16 cellular contexts compared by ENCODE assay signal in the genomic region with DNA sequence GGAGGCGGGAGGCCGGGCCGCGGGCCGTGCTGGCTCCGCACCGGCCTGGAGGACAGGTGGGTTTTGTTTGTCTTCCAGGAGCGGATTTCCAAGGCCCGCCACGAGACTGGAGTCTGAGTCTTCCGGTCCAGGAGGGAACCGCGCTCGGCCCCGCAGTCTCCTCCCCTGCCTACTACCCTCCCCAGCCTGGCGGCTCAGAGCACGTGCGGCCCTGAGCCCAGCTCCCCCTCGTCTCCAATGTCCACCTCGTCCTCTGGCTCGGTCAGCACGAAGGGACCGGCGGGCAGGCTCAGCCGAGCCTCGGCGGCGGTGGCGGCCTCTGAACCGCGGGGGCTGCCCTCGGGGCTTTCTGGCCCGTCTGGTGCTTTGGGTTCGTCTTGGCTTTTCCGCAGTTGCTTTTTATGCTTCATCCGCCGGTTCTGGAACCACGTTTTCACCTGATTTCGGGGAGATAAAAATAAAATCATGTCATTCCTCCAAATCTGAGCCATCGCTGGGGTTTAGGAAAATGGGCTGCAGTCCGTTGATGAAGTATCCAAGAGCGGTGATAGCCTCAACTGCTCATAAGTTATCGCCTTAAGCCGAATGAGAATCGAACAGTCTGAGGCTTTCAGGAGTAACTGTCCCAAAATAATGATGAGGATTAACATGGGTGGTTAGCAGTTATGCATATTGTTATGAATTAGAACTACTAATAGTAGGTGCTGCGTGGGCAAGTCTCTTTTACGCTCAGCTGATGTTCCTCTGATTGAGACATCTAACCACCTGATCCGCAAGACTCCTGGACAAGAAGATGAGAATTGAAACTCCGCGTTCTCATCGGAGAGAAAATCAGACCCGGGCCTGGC. TPM values are rescaled to one million over a fixed set of nuclear protein-coding genes. Genes with fewer than 3 reads are reported as not detected.
DNase-seq lines count a peak whose midpoint lies in the region; ATAC-seq and TF ChIP-seq lines count a peak whose summit lies in the region.
"Had no signal": no experiment of that assay in that cellular context is flagged by ENCODE, and none has a peak within 500 bp of the region (broad histone marks: within the 10 kb centered on the region; RNA-seq: fewer than 3 reads in every experiment).

No MANE protein-coding gene starts in this region.

- peaks cover 12% of the 10 kb centered on the region for H3K23me2 ChIP-seq in H9 (ENCODE audit: insufficient read length, low read depth, low read length, poor library complexity, severe bottlenecking)

- no peak overlapping the region for H2BK15ac ChIP-seq in H9 (ENCODE audit: low read depth, low read length)

- H3K27ac Mint-ChIP-seq in T-helper 1 cell treated with Interleukin-12 subunit alpha and Interleukin-12 subunit beta and Interleukin-4 antibody, amounts not matched to agents 30 μg/mL and 1 μg/mL, for 36 hours: peak overlapping the region; percentile 29
- no peak overlapping the region for H3K27ac Mint-ChIP-seq in H9
- H3K27ac Mint-ChIP-seq in endothelial cell (ENCODE audit: unreplicated experiment): no peak overlapping the region
- H3K27ac Mint-ChIP-seq in neural progenitor cell: no peak overlapping the region
- H3K27ac Mint-ChIP-seq in Calu3 (ENCODE audit: unreplicated experiment): no peak overlapping the region

- no peak overlapping the region for H2BK120ac ChIP-seq in H9 (ENCODE audit: low read depth, low read length, poor library complexity, severe bottlenecking)

- H3K4ac ChIP-seq in H9 (ENCODE audit: low read depth, low read length): no peak overlapping the region

- H2AFZ ChIP-seq in H9 (ENCODE audit: low read length) (no peak overlapping the region), neural progenitor cell (replicated peaks) (peak overlapping the region; percentile 98)

- H2AK5ac ChIP-seq in H9 (ENCODE audit: insufficient read length, low read length): no peak overlapping the region

- H3K36me3 Mint-ChIP-seq in T-helper 1 cell treated with Interleukin-12 subunit alpha and Interleukin-12 subunit beta and Interleukin-4 antibody, amounts not matched to agents 30 μg/mL and 1 μg/mL, for 36 hours (ENCODE audit: low read depth): peaks cover 15% of the 10 kb centered on the region
- no peaks in the 10 kb centered on the region; a peak in 1 of 7 replicates for H3K36me3 Mint-ChIP-seq in H9 (ENCODE audit: insufficient read depth in 1 of 3, low read depth in 3 of 3)
- H3K36me3 Mint-ChIP-seq in endothelial cell (ENCODE audit: low read depth, unreplicated experiment): no peaks in the 10 kb centered on the region
- H3K36me3 Mint-ChIP-seq in neural progenitor cell: no peaks in the 10 kb centered on the region
- H3K36me3 Mint-ChIP-seq in Calu3 (ENCODE audit: insufficient read depth, unreplicated experiment): no peaks in the 10 kb centered on the region

- no peak overlapping the region for H3K14ac ChIP-seq in H9 (ENCODE audit: insufficient read depth, low read length)

- no TSS peak for BruUV-seq in Calu3 (replicated peaks; lab: Mats Ljungman, UMichigan)

- no peak overlapping the region for H3K23ac ChIP-seq in H9 (ENCODE audit: insufficient read length, low read depth, low read length)

- ATAC-seq in GM18517 (IDR thresholded peaks at IDR 0.05; ENCODE audit: unreplicated experiment): no peak
- ATAC-seq: left lung had no signal

- H3K9me3 ChIP-seq in H9 (ENCODE audit: control insufficient read depth, low read depth, low read length) (no peaks in the 10 kb centered on the region), neural progenitor cell (ENCODE audit: low read depth) (no peaks in the 10 kb centered on the region)
- H3K9me3 ChIP-seq: esophagus squamous epithelium, HAP-1, left lung had no signal

- intact Hi-C loops in Calu3 (cut with micrococcal nuclease; ENCODE audit: unreplicated experiment): no loop called here

- peaks cover 5% of the 10 kb centered on the region for H3K9me3 Mint-ChIP-seq in T-helper 1 cell treated with Interleukin-12 subunit alpha and Interleukin-12 subunit beta and Interleukin-4 antibody, amounts not matched to agents 30 μg/mL and 1 μg/mL, for 36 hours
- H3K9me3 Mint-ChIP-seq in H9 (peaks cover 5% of the 10 kb centered on the region in 2 experiments), endothelial cell (ENCODE audit: unreplicated experiment) (no peaks in the 10 kb centered on the region), neural progenitor cell (peaks cover 5% of the 10 kb centered on the region), Calu3 (ENCODE audit: low read depth, unreplicated experiment) (no peaks in the 10 kb centered on the region)

- CTCF ChIA-PET in Calu3 (lab: Charles Lee): no interaction called here

- H3K4me2 ChIP-seq in H9 (ENCODE audit: insufficient read depth, insufficient read length, low read length) (peak overlapping the region; percentile 81), neural progenitor cell (peak overlapping the region; percentile 89)

- no peaks in the 10 kb centered on the region for H3K79me1 ChIP-seq in H9 (ENCODE audit: insufficient read depth, low read depth, low read length, poor library complexity, severe bottlenecking)

- DNase-seq in T-helper 1 cell (no peak), H9 (peak; percentile 82), endothelial cell (ENCODE audit: low spot score) (peak; percentile 38), neural progenitor cell (ENCODE audit: low spot score) (peak; percentile 79), NCI-H1436 treated with DMSO at 0.1 percent for 48 hours (lab: John Stamatoyannopoulos, UW) (no peak), Calu3 (no peak)
- DNase-seq: brain microvascular endothelial cell, esophagus squamous epithelium, GDM1, Kasumi-1, left lung, NCI-H226 had no signal

- no peaks in the 10 kb centered on the region for H3K36me3 ChIP-seq in neural progenitor cell
- H3K36me3 ChIP-seq: brain microvascular endothelial cell, esophagus squamous epithelium, HAP-1, left lung had no signal

- H3K4me3 ChIP-seq in neural progenitor cell: peak overlapping the region; percentile 52
- H3K4me3 ChIP-seq: HAP-1, left lung had no signal

- H4K91ac ChIP-seq in H9 (ENCODE audit: insufficient read length, low read depth, low read length): no peak overlapping the region

- H3K4me1 ChIP-seq in H9 (ENCODE audit: insufficient read depth, low read length) (no peaks in the 10 kb centered on the region; the same call in 1 of the 2 replicates), neural progenitor cell (peaks cover 28% of the 10 kb centered on the region)
- H3K4me1 ChIP-seq: HAP-1 had no signal

- H3K9ac ChIP-seq in H9 (ENCODE audit: extremely low read depth, insufficient read length, low read length) (no peak overlapping the region), neural progenitor cell (no peak overlapping the region)

- H3K79me2 ChIP-seq in H9 (ENCODE audit: insufficient read depth, low read length) (no peaks in the 10 kb centered on the region), neural progenitor cell (ENCODE audit: low read depth) (no peaks in the 10 kb centered on the region)

- no peak overlapping the region for H2BK5ac ChIP-seq in H9 (ENCODE audit: insufficient read length, low read length)

- H4K5ac ChIP-seq in H9 (ENCODE audit: insufficient read length, low read depth, low read length): no peak overlapping the region

- H3K27ac ChIP-seq in H9 (ENCODE audit: insufficient read length, low read depth, low read length): no peak overlapping the region
- H3K27ac ChIP-seq in neural progenitor cell: no peak overlapping the region
- H3K27ac ChIP-seq: brain microvascular endothelial cell, esophagus squamous epithelium, left lung had no signal

- H3F3A ChIP-seq in neural progenitor cell (ENCODE audit: low read depth): peaks cover 22% of the 10 kb centered on the region

- no peak for TF ChIP-seq CTCF in H9 (conservative IDR thresholded peaks at IDR 0.05)
- TF ChIP-seq CTCF in endothelial cell (IDR thresholded peaks at IDR 0.05; ENCODE audit: unreplicated experiment): no peak
- no peak for TF ChIP-seq CTCF in neural progenitor cell (IDR thresholded peaks at IDR 0.05)
- no peak for TF ChIP-seq CTCF in Calu3 (IDR thresholded peaks at IDR 0.05; ENCODE audit: unreplicated experiment)

- H3K4me1 Mint-ChIP-seq in T-helper 1 cell treated with Interleukin-12 subunit alpha and Interleukin-12 subunit beta and Interleukin-4 antibody, amounts not matched to agents 30 μg/mL and 1 μg/mL, for 36 hours (ENCODE audit: low read depth): peaks cover 15% of the 10 kb centered on the region
- H3K4me1 Mint-ChIP-seq in H9 (peaks cover 41 to 47% of the 10 kb centered on the region in 2 experiments), endothelial cell (ENCODE audit: unreplicated experiment) (peaks cover 29% of the 10 kb centered on the region), neural progenitor cell (peaks cover 40% of the 10 kb centered on the region), Calu3 (ENCODE audit: low read depth, unreplicated experiment) (no peaks in the 10 kb centered on the region)

- WGBS in H9 (ENCODE audit: extremely low coverage, insufficient read length, low lambda C conversion rate): no CpG with 5 or more reads among the region's 52 CpGs

- H4K20me1 ChIP-seq in H9 (ENCODE audit: control insufficient read depth, insufficient read depth, insufficient read length) (no peaks in the 10 kb centered on the region), neural progenitor cell (ENCODE audit: low read depth) (peaks cover 72% of the 10 kb centered on the region)

- H4K8ac ChIP-seq in H9 (replicated peaks; ENCODE audit: insufficient read length, low read depth, low read length): no peak overlapping the region

- no peak overlapping the region for H3T11ph ChIP-seq in H9 (ENCODE audit: low read length)

- no peak overlapping the region for H3K56ac ChIP-seq in H9 (ENCODE audit: insufficient read length, low read depth, low read length)

- H3K4me3 Mint-ChIP-seq in T-helper 1 cell treated with Interleukin-12 subunit alpha and Interleukin-12 subunit beta and Interleukin-4 antibody, amounts not matched to agents 30 μg/mL and 1 μg/mL, for 36 hours: no peak overlapping the region
- peak overlapping the region; percentile 75 to 83 for H3K4me3 Mint-ChIP-seq in H9
- H3K4me3 Mint-ChIP-seq in endothelial cell (ENCODE audit: unreplicated experiment): no peak overlapping the region
- peak overlapping the region; percentile 81 for H3K4me3 Mint-ChIP-seq in neural progenitor cell
- no peak overlapping the region for H3K4me3 Mint-ChIP-seq in Calu3 (ENCODE audit: low read depth, unreplicated experiment)

- H3K27me3 ChIP-seq in H9 (ENCODE audit: insufficient read depth, low read length) (peaks cover 86% of the 10 kb centered on the region), neural progenitor cell (peaks cover 100% of the 10 kb centered on the region)

- H3K18ac ChIP-seq in H9 (ENCODE audit: insufficient read length, low read depth, low read length): no peak overlapping the region

- H2BK20ac ChIP-seq in H9 (ENCODE audit: low read depth, low read length, poor library complexity, severe bottlenecking): no peak overlapping the region

- H2BK12ac ChIP-seq in H9 (ENCODE audit: insufficient read length, low read depth, low read length): no peak overlapping the region

- peaks cover 96% of the 10 kb centered on the region for H3K27me3 Mint-ChIP-seq in T-helper 1 cell treated with Interleukin-12 subunit alpha and Interleukin-12 subunit beta and Interleukin-4 antibody, amounts not matched to agents 30 μg/mL and 1 μg/mL, for 36 hours (ENCODE audit: low read depth)
- H3K27me3 Mint-ChIP-seq in H9 (ENCODE audit: low read depth) (peaks cover 100% of the 10 kb centered on the region), endothelial cell (ENCODE audit: unreplicated experiment) (peaks cover 37% of the 10 kb centered on the region), neural progenitor cell (ENCODE audit: insufficient read depth, low read depth) (peaks cover 93% of the 10 kb centered on the region), Calu3 (ENCODE audit: unreplicated experiment) (peaks cover 98% of the 10 kb centered on the region)

RNA-seq across cellular contexts. Expression of a gene that starts 4.0 kb away (rescaled TPM):
- not detected in 2 replicates for total RNA-seq in H9 (2021)
- not detected for total RNA-seq in endothelial cell (ENCODE audit: unreplicated experiment)
- not detected in 2 replicates for total RNA-seq in neural progenitor cell (ENCODE audit: low replicate concordance)
- total RNA-seq in Calu3 (2022): not detected in 2 replicates
- total RNA-seq: A673, esophagus squamous epithelium, left lung had no signal

Comparison
In these comparisons a context has a peak if more than half of its experiments do, and no peak if none do; other contexts are left out.
1. H3K4me3 Mint-ChIP-seq: peak in H9 (2 of 2) and neural progenitor cell (single experiment); none in T-helper 1 cell treated with Interleukin-12 subunit alpha and Interleukin-12 subunit beta and Interleukin-4 antibody, amounts not matched to agents 30 μg/mL and 1 μg/mL, for 36 hours (single experiment), endothelial cell (single experiment) and Calu3 (single experiment).
2. DNase-seq: peak in H9 (single experiment), endothelial cell (single experiment) and neural progenitor cell (single experiment); none in T-helper 1 cell (0 of 5), NCI-H1436 treated with DMSO at 0.1 percent for 48 hours (single experiment) and Calu3 (single experiment).